ENCODE assay signal across 17 cellular contexts in the genomic region with DNA sequence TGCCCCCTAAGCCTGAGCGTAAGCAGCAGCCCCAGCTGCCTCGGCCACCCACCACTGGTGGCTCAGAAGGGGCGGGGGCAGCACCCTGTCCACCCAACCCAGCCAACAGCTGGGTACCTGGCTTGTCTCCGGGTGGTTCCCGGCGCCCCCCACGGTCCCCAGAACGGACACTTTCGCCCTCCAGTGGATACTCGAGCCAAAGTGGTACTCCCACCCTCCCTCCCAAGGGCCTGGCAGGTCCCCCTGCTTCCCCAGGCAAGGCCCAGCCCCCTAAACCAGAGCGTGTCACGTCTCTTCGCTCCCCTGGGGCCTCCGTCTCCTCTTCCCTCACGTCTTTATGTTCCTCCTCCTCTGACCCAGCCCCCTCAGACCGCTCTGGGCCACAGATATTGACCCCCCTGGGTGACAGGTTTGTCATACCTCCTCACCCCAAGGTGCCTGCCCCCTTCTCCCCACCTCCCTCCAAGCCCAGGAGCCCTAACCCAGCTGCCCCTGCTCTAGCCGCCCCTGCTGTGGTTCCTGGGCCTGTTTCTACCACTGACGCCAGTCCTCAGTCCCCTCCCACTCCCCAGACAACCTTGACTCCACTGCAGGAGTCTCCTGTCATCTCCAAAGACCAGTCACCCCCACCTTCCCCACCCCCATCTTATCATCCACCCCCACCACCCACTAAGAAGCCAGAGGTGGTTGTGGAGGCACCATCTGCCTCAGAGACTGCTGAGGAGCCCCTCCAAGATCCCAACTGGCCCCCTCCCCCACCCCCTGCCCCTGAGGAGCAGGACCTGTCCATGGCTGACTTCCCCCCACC. TPM values are rescaled to one million over a fixed set of nuclear protein-coding genes. Genes with fewer than 3 reads are reported as not detected.
DNase-seq lines count a peak whose midpoint lies in the region; ATAC-seq and TF ChIP-seq lines count a peak whose summit lies in the region.
"Had no signal": no experiment of that assay in that cellular context is flagged by ENCODE, and none has a peak within 500 bp of the region (broad histone marks: within the 10 kb centered on the region; RNA-seq: fewer than 3 reads in every experiment).

No MANE protein-coding gene starts in this region.

- H3K4me1 ChIP-seq in HEK293 (ENCODE audit: control insufficient read depth, insufficient read depth, low read length) = peaks cover 8% of the 10 kb centered on the region; the same call in 1 of the 2 replicates

- peak overlapping the region; percentile 39 to 44 for H3K27ac Mint-ChIP-seq in activated naive CD4-positive, alpha-beta T cell treated with anti-CD3 and anti-CD28 coated beads, Interleukin-2, amount 50 U/mL, for 72 hours
- H3K27ac Mint-ChIP-seq: CD4-positive, CD25-positive, alpha-beta regulatory T cell had no signal

- no peak overlapping the region for H3K4me3 ChIP-seq in HEK293 (ENCODE audit: low read depth, low read length)
- H3K4me3 ChIP-seq: A549, PC-9 had no signal

- DNase-seq in activated naive CD4-positive, alpha-beta T cell treated with anti-CD3 and anti-CD28 coated beads, Interleukin-2, amount 50 U/mL, for 72 hours (ENCODE audit: low spot score in 2 of 2) = no peak
- no peak for DNase-seq in activated naive CD4-positive, alpha-beta T cell treated with anti-CD3 and anti-CD28 coated beads, Interleukin-2, amount 50 U/mL, for 16 hours
- peak; percentile 17 for DNase-seq in iPS-NIHi7 (ENCODE audit: extremely low spot score)
- peak; percentile 68 for DNase-seq in posterior vena cava (ENCODE audit: low spot score)
- DNase-seq in KG1 (lab: John Stamatoyannopoulos, UW) = no peak
- no peak for DNase-seq in hypothalamus (lab: John Stamatoyannopoulos, UW)
- DNase-seq: CD4-positive, CD25-positive, alpha-beta regulatory T cell; GF-D8; NCI-H1092; NCI-H345; NCI-H526 treated with DMSO at 0.1 percent for 48 hours had no signal

- TF ChIP-seq CTCF in HEK293 (tag by site-specific recombination; IDR thresholded peaks at IDR 0.05) = no peak

- no peaks in the 10 kb centered on the region for H3K36me3 Mint-ChIP-seq in activated naive CD4-positive, alpha-beta T cell treated with anti-CD3 and anti-CD28 coated beads, Interleukin-2, amount 50 U/mL, for 72 hours
- H3K36me3 Mint-ChIP-seq: IgD-negative memory B cell had no signal

- H3K9me3 Mint-ChIP-seq in activated naive CD4-positive, alpha-beta T cell treated with anti-CD3 and anti-CD28 coated beads, Interleukin-2, amount 50 U/mL, for 72 hours = no peaks in the 10 kb centered on the region
- H3K9me3 Mint-ChIP-seq: CD4-positive, CD25-positive, alpha-beta regulatory T cell; H9; IgD-negative memory B cell had no signal

- POLR2A ChIA-PET in HEK293 (lab: Yijun Ruan, JAX) = interaction anchor here (0.6 kb wide), 1 partner anchor 37 kb away, joined by 3 read pairs; no protein-coding TSS in a partner anchor

- no peaks in the 10 kb centered on the region for H3K9me3 ChIP-seq in HEK293 (ENCODE audit: control insufficient read depth, insufficient read depth, low read depth, low read length)
- H3K9me3 ChIP-seq: A549 had no signal

- CTCF ChIA-PET in HEK293 (lab: Yijun Ruan, JAX) = interaction anchor here (0.5 to 10.8 kb wide), 4 partner anchors 12 to 58 kb away, joined by 3 to 253 read pairs (median 3); no protein-coding TSS in a partner anchor

- H3K36me3 ChIP-seq in HEK293 (ENCODE audit: control insufficient read depth in 2 of 2, insufficient read depth in 1 of 2, low read length in 2 of 2) = peaks cover 0 to 71% of the 10 kb centered on the region in 2 experiments; a peak in 1 of 3 replicates

- intact Hi-C loops in posterior vena cava (cut with DNase I) = loop anchor here (5.0 kb wide), 1 partner anchor 59 kb away; no protein-coding TSS in a partner anchor

- no peak for ATAC-seq in activated naive CD4-positive, alpha-beta T cell treated with anti-CD3 and anti-CD28 coated beads, Interleukin-2, amount 50 U/mL, for 72 hours
- no peak for ATAC-seq in GM19463 (IDR thresholded peaks at IDR 0.05; ENCODE audit: unreplicated experiment)

- H3K27ac ChIP-seq in HEK293 (ENCODE audit: extremely low read depth, low read depth, low read length) = no peak overlapping the region
- H3K27ac ChIP-seq: PC-9 had no signal

TF ChIP-seq in HEK293, 187 proteins besides CTCF, POLR2A, EP300 and RAD21:
- TF ChIP-seq ZNF555 (tag by site-specific recombination; conservative IDR thresholded peaks at IDR 0.05) (no peak), GLIS1 (tag by site-specific recombination; IDR thresholded peaks at IDR 0.05) (peak; percentile 35), SCRT1 (tag by site-specific recombination; IDR thresholded peaks at IDR 0.05; ENCODE audit: borderline replicate concordance) (no peak)
TF ChIP-seq in HEK293: peak in this region for 1.

RNA-seq across cellular contexts. Expression of a gene that starts 46.2 kb away (rescaled TPM):
- 100 to 1,000 TPM; 217 to 236 TPM for total RNA-seq in activated naive CD4-positive, alpha-beta T cell treated with anti-CD3 and anti-CD28 coated beads, Interleukin-2, amount 50 U/mL, for 72 hours
- 10 to 100 TPM; 74.2 to 85.5 TPM for total RNA-seq in posterior vena cava

RNA-seq across cellular contexts. Expression of a gene that starts 46.5 kb away (rescaled TPM):
- 10 to 100 TPM; 41.5 to 73.0 TPM for total RNA-seq in activated naive CD4-positive, alpha-beta T cell treated with anti-CD3 and anti-CD28 coated beads, Interleukin-2, amount 50 U/mL, for 72 hours
- 10 to 100 TPM; 24.2 to 30.8 TPM for total RNA-seq in posterior vena cava

Comparison
In these comparisons a context has a peak if more than half of its experiments do, and no peak if none do; other contexts are left out.
1. DNase-seq: peak in iPS-NIHi7 (single experiment) and posterior vena cava (single experiment); none in activated naive CD4-positive, alpha-beta T cell treated with anti-CD3 and anti-CD28 coated beads, Interleukin-2, amount 50 U/mL, for 72 hours (0 of 2), activated naive CD4-positive, alpha-beta T cell treated with anti-CD3 and anti-CD28 coated beads, Interleukin-2, amount 50 U/mL, for 16 hours (single experiment), KG1 (single experiment) and hypothalamus (0 of 51).